ENCODE assay signal across 9 cellular contexts in genomic region chr16:23496826-23497542, GRCh38. TPM values are rescaled to one million over a fixed set of nuclear protein-coding genes. Genes with fewer than 3 reads are reported as not detected.
DNase-seq lines count a peak whose midpoint lies in the region; ATAC-seq, FAIRE-seq and TF ChIP-seq lines count a peak whose summit lies in the region.
"Had no signal": no experiment of that assay in that cellular context is flagged by ENCODE, and none has a peak within 500 bp of the region (broad histone marks: within the 10 kb centered on the region; RNA-seq: fewer than 3 reads in every experiment).

No MANE protein-coding gene starts in this region.

- peaks cover 35% of the 10 kb centered on the region for H4K20me1 ChIP-seq in osteoblast (ENCODE audit: insufficient read depth, low read length)

- H3K27me3 Mint-ChIP-seq in CD8-positive, alpha-beta T cell (ENCODE audit: low read depth) = no peaks in the 10 kb centered on the region

- no peaks in the 10 kb centered on the region for H3K9me3 ChIP-seq in CD8-positive, alpha-beta T cell (ENCODE audit: low read length)
- no peaks in the 10 kb centered on the region for H3K9me3 ChIP-seq in osteoblast (ENCODE audit: low read depth, low read length)

- H2AFZ ChIP-seq in osteoblast (ENCODE audit: low read length) = no peak overlapping the region

- no peak for FAIRE-seq in urothelium cell line (lab: Jason Lieb, UNC)
- FAIRE-seq: H1 had no signal

- H3K4me2 ChIP-seq in osteoblast (ENCODE audit: insufficient read depth, low read length) = no peak overlapping the region

- H3K36me3 ChIP-seq in CD8-positive, alpha-beta T cell (ENCODE audit: insufficient read depth, low read length) = peaks cover 34% of the 10 kb centered on the region
- H3K36me3 ChIP-seq in osteoblast (ENCODE audit: insufficient read depth, low read length) = peaks cover 12% of the 10 kb centered on the region

- no peak overlapping the region for H3K27ac Mint-ChIP-seq in CD8-positive, alpha-beta T cell

- H3K4me3 Mint-ChIP-seq in CD8-positive, alpha-beta T cell = no peak overlapping the region

- ATAC-seq in CD8-positive, alpha-beta T cell = peak; percentile 23
- peak; percentile 28 for ATAC-seq in SK-N-SH treated with all-trans-retinoic acid at 6 μM for 48 hours
- ATAC-seq in HG03378 (IDR thresholded peaks at IDR 0.05; ENCODE audit: unreplicated experiment) = no peak
- ATAC-seq in HG03095 (IDR thresholded peaks at IDR 0.05; ENCODE audit: unreplicated experiment) = no peak

- CTCF ChIA-PET in CD8-positive, alpha-beta T cell (lab: Charles Lee) = no interaction called here

- H3K36me3 Mint-ChIP-seq in CD8-positive, alpha-beta T cell = peaks cover 53% of the 10 kb centered on the region

- POLR2A ChIA-PET in CD8-positive, alpha-beta T cell (lab: Charles Lee) = no interaction called here

- no peak overlapping the region for H3K4me3 ChIP-seq in CD8-positive, alpha-beta T cell (ENCODE audit: low read depth, low read length)
- H3K4me3 ChIP-seq in fibroblast of mammary gland (ENCODE audit: control insufficient read depth, low read depth, low read length) = peak overlapping the region; percentile 9
- no peak overlapping the region for H3K4me3 ChIP-seq in osteoblast (ENCODE audit: insufficient read depth, low read length)

- H3K79me2 ChIP-seq in osteoblast (ENCODE audit: insufficient read depth, low read length) = peaks cover 27% of the 10 kb centered on the region

- no peak for TF ChIP-seq CTCF in CD8-positive, alpha-beta T cell (IDR thresholded peaks at IDR 0.05)
- TF ChIP-seq CTCF in fibroblast of mammary gland (conservative IDR thresholded peaks at IDR 0.05; ENCODE audit: control insufficient read depth, insufficient read depth, low read depth, low read length) = no peak
- TF ChIP-seq CTCF in osteoblast (IDR thresholded peaks at IDR 0.05; ENCODE audit: extremely low read depth, low read depth, low read length) = no peak

- no peak for DNase-seq in CD8-positive, alpha-beta T cell
- peak; percentile 77 for DNase-seq in fibroblast of mammary gland (ENCODE audit: low read depth)
- DNase-seq in osteoblast (ENCODE audit: insufficient read length, low spot score, missing footprints) = peak; percentile 87
- no peak for DNase-seq in cerebellar nuclear complex (lab: John Stamatoyannopoulos, UW)
- no peak for DNase-seq in urothelium cell line (ENCODE audit: low spot score)

- intact Hi-C loops in CD8-positive, alpha-beta T cell (cut with DNase I, micrococcal nuclease) = no loop called here

- no peak overlapping the region for H3K27ac ChIP-seq in CD8-positive, alpha-beta T cell (ENCODE audit: low read depth, low read length)
- no peak overlapping the region for H3K27ac ChIP-seq in osteoblast (ENCODE audit: low read depth, low read length)

- no peaks in the 10 kb centered on the region for H3K9me3 Mint-ChIP-seq in CD8-positive, alpha-beta T cell

- no peaks in the 10 kb centered on the region for H3K27me3 ChIP-seq in CD8-positive, alpha-beta T cell (ENCODE audit: insufficient read depth, low read length)
- no peaks in the 10 kb centered on the region for H3K27me3 ChIP-seq in osteoblast (ENCODE audit: insufficient read depth, low read length)

- peaks cover 25% of the 10 kb centered on the region for H3K4me1 Mint-ChIP-seq in CD8-positive, alpha-beta T cell (ENCODE audit: low read depth)

- H3K4me1 ChIP-seq in CD8-positive, alpha-beta T cell (ENCODE audit: insufficient read depth, low read length) = no peaks in the 10 kb centered on the region
- peaks cover 2% of the 10 kb centered on the region for H3K4me1 ChIP-seq in osteoblast (ENCODE audit: insufficient read depth, low read length)

TF ChIP-seq in SK-N-SH treated with all-trans-retinoic acid at 6 μM for 48 hours, 23 proteins besides CTCF, POLR2A, EP300 and RAD21:
- TF ChIP-seq BACH2 (CRISPR knock-in tag; IDR thresholded peaks at IDR 0.05; ENCODE audit: borderline replicate concordance) = no peak
- no peak for TF ChIP-seq GLIS3 (CRISPR knock-in tag; IDR thresholded peaks at IDR 0.05)
- no peak for TF ChIP-seq ZFP30 (CRISPR knock-in tag; IDR thresholded peaks at IDR 0.05)
- TF ChIP-seq ESRRG (CRISPR knock-in tag; IDR thresholded peaks at IDR 0.05) = no peak
- TF ChIP-seq ZFP3 (CRISPR knock-in tag; IDR thresholded peaks at IDR 0.05) = no peak
- no peak for TF ChIP-seq CREB5 (CRISPR knock-in tag; IDR thresholded peaks at IDR 0.05; ENCODE audit: low read depth)
- no peak for TF ChIP-seq ISL1 (CRISPR knock-in tag; IDR thresholded peaks at IDR 0.05)
- TF ChIP-seq CSDC2 (CRISPR knock-in tag; IDR thresholded peaks at IDR 0.05) = no peak
- TF ChIP-seq PATZ1 (CRISPR knock-in tag; IDR thresholded peaks at IDR 0.05; ENCODE audit: borderline replicate concordance) = no peak
- no peak for TF ChIP-seq TCF4 (CRISPR knock-in tag; IDR thresholded peaks at IDR 0.05; ENCODE audit: borderline replicate concordance)
- TF ChIP-seq PPARA (CRISPR knock-in tag; IDR thresholded peaks at IDR 0.05; ENCODE audit: borderline replicate concordance) = no peak
- TF ChIP-seq TOX (CRISPR knock-in tag; IDR thresholded peaks at IDR 0.05; ENCODE audit: borderline replicate concordance) = no peak
- no peak for TF ChIP-seq ZC3H10 (CRISPR knock-in tag; IDR thresholded peaks at IDR 0.05)
TF ChIP-seq in SK-N-SH treated with all-trans-retinoic acid at 6 μM for 48 hours: peak in this region for 0.

RNA-seq across cellular contexts. Expression of gene GGA2, which starts 13.3 kb away (rescaled TPM):
- total RNA-seq in CD8-positive, alpha-beta T cell = 100 to 1,000 TPM; 220 to 239 TPM
- 18.1 and 26.2 TPM in 2 replicates for total RNA-seq in osteoblast

RNA-seq across cellular contexts. Expression of gene COG7, which starts 44.0 kb away (rescaled TPM):
- total RNA-seq in CD8-positive, alpha-beta T cell = 10 to 100 TPM; 13.3 to 14.7 TPM
- total RNA-seq in osteoblast = 17.0 and 20.9 TPM in 2 replicates

Comparison
In these comparisons a context has a peak if more than half of its experiments do, and no peak if none do; other contexts are left out.
1. ATAC-seq: peak in CD8-positive, alpha-beta T cell (single experiment) and SK-N-SH treated with all-trans-retinoic acid at 6 μM for 48 hours (single experiment); none in HG03378 (single experiment) and HG03095 (single experiment).
2. DNase-seq: peak in fibroblast of mammary gland (single experiment) and osteoblast (single experiment); none in CD8-positive, alpha-beta T cell (0 of 7), cerebellar nuclear complex (0 of 2) and urothelium cell line (single experiment).